ENCODE assay signal across 1 cellular context in the genomic region with DNA sequence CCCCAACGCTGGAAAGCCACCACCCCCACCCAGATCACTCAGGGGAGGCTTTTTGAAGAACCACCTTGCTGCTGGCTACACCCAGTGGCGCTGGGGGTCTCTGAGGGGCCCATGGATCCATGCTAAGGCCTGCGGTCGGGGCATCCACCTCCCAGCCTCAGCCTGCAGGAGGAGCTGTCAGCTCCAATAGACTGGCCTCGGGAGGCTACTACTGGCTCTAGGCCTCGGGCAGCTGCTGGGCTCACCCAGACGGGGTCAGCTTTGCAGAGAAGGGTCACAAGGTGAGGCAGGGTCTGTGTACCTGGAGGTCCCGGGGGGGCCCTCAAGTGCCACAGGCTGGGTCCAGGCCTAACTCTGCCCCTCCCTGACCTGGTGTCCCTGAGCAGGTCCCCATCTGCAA.
TF ChIP-seq lines count a peak whose summit lies in the region.

No MANE protein-coding gene starts in this region.

TF ChIP-seq in K562, 482 proteins besides CTCF, POLR2A, EP300 and RAD21 (continued from another document):
- TF ChIP-seq, protein P1, sequence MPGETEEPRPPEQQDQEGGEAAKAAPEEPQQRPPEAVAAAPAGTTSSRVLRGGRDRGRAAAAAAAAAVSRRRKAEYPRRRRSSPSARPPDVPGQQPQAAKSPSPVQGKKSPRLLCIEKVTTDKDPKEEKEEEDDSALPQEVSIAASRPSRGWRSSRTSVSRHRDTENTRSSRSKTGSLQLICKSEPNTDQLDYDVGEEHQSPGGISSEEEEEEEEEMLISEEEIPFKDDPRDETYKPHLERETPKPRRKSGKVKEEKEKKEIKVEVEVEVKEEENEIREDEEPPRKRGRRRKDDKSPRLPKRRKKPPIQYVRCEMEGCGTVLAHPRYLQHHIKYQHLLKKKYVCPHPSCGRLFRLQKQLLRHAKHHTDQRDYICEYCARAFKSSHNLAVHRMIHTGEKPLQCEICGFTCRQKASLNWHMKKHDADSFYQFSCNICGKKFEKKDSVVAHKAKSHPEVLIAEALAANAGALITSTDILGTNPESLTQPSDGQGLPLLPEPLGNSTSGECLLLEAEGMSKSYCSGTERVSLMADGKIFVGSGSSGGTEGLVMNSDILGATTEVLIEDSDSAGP (CRISPR knock-in tag; IDR thresholded peaks at IDR 0.05) = no peak
- no peak for TF ChIP-seq TCF7 (IDR thresholded peaks at IDR 0.05; ENCODE audit: borderline replicate concordance)
